ENCODE assay signal across 9 cellular contexts in genomic region chr17:17538417-17539391, GRCh38. TPM values are rescaled to one million over a fixed set of nuclear protein-coding genes. Genes with fewer than 3 reads are reported as not detected.
DNase-seq lines count a peak whose midpoint lies in the region; ATAC-seq and TF ChIP-seq lines count a peak whose summit lies in the region.
"Had no signal": no experiment of that assay in that cellular context is flagged by ENCODE, and none has a peak within 500 bp of the region (broad histone marks: within the 10 kb centered on the region; RNA-seq: fewer than 3 reads in every experiment).

No MANE protein-coding gene starts in this region.

- in situ Hi-C loops in IMR-90 (cut with MboI; ENCODE audit: low sequenced_read_pairs), result no loop called here

- H3K27ac ChIP-seq in IMR-90 (ENCODE audit: insufficient read depth, low read length) (no peak overlapping the region), colonic mucosa (peak overlapping the region; percentile 59), rectal smooth muscle tissue (ENCODE audit: low read depth, low read length) (peak overlapping the region; percentile 34)

- no peak overlapping the region for H4K8ac ChIP-seq in IMR-90 (ENCODE audit: low read depth in 2 of 2, low read length in 2 of 2)

- H2BK20ac ChIP-seq in IMR-90 (ENCODE audit: low read depth, low read length), result no peak overlapping the region

- intact Hi-C loops in IMR-90 (cut with micrococcal nuclease) (no loop called here), colonic mucosa (cut with DNase I) (no loop called here)

- H4K20me1 ChIP-seq in IMR-90 (ENCODE audit: insufficient read depth, low read length), result no peaks in the 10 kb centered on the region

- H3K27me3 ChIP-seq in IMR-90 (ENCODE audit: control insufficient read depth, insufficient read depth, low read length) (no peaks in the 10 kb centered on the region), colonic mucosa (no peaks in the 10 kb centered on the region), rectal smooth muscle tissue (ENCODE audit: control insufficient read depth, insufficient read depth, low read length) (no peaks in the 10 kb centered on the region)

- H3K36me3 ChIP-seq in IMR-90 (ENCODE audit: control insufficient read depth, insufficient read depth, low read length) (no peaks in the 10 kb centered on the region), colonic mucosa (no peaks in the 10 kb centered on the region), rectal smooth muscle tissue (ENCODE audit: control insufficient read depth, insufficient read depth, low read length) (no peaks in the 10 kb centered on the region)

- no peak overlapping the region for H4K91ac ChIP-seq in IMR-90 (ENCODE audit: insufficient read depth, low read depth, low read length)

- no peak overlapping the region for H4K5ac ChIP-seq in IMR-90 (ENCODE audit: low read depth, low read length)

- no peak overlapping the region for H3K9ac ChIP-seq in IMR-90 (ENCODE audit: low read depth, low read length)
- peak overlapping the region in 1 of 2 donors; percentile 43 for H3K9ac ChIP-seq in colonic mucosa (ENCODE audit: low read depth in 2 of 2, low read length in 2 of 2)
- no peak overlapping the region for H3K9ac ChIP-seq in rectal smooth muscle tissue (ENCODE audit: low read length)

- no peak overlapping the region for H2AK5ac ChIP-seq in IMR-90 (ENCODE audit: low read depth, low read length)

- H3K79me1 ChIP-seq in IMR-90 (ENCODE audit: low read depth in 1 of 2, low read length in 2 of 2), result no peaks in the 10 kb centered on the region

- no peak overlapping the region for H3K56ac ChIP-seq in IMR-90 (ENCODE audit: extremely low read depth, insufficient read depth, low read length)

- no peak for ATAC-seq in IMR-90 (ENCODE audit: low read depth)
- ATAC-seq in GM19395 (IDR thresholded peaks at IDR 0.05; ENCODE audit: unreplicated experiment), result no peak
- ATAC-seq in GM21381 (IDR thresholded peaks at IDR 0.05; ENCODE audit: unreplicated experiment), result no peak
- ATAC-seq: activated CD8-positive, alpha-beta memory T cell treated with anti-CD3 and anti-CD28 coated beads, Interleukin-2, amount 10 ng/mL, durations not matched to agents 7 days and 5 days had no signal

- POLR2A ChIA-PET in IMR-90 (lab: Charles Lee; ENCODE audit: unreplicated experiment), result no interaction called here

- H3K4me3 ChIP-seq in IMR-90 (ENCODE audit: insufficient read depth, low read depth, low read length), result no peak overlapping the region
- H3K4me3 ChIP-seq in colonic mucosa, result no peak overlapping the region
- H3K4me3 ChIP-seq in rectal smooth muscle tissue (ENCODE audit: low read length), result no peak overlapping the region

- peak overlapping the region; percentile 21 for H2AFZ ChIP-seq in IMR-90 (replicated peaks; ENCODE audit: low read length, poor library complexity)

- no peak overlapping the region for H3K14ac ChIP-seq in IMR-90 (replicated peaks; ENCODE audit: low read depth, low read length)

- H3K4me1 ChIP-seq in IMR-90 (ENCODE audit: control insufficient read depth, insufficient read depth, low read length), result peaks cover 8% of the 10 kb centered on the region; the same call in 1 of the 2 replicates
- peaks cover 10% of the 10 kb centered on the region for H3K4me1 ChIP-seq in colonic mucosa
- H3K4me1 ChIP-seq in rectal smooth muscle tissue (ENCODE audit: control insufficient read depth, insufficient read depth, low read length), result peaks cover 8% of the 10 kb centered on the region

- H3K9me3 ChIP-seq in IMR-90 (ENCODE audit: control insufficient read depth, insufficient read depth, low read length) (no peaks in the 10 kb centered on the region), colonic mucosa (no peaks in the 10 kb centered on the region)

- H3K4me2 ChIP-seq in IMR-90 (ENCODE audit: low read depth, low read length), result no peak overlapping the region

- no peak overlapping the region for H2BK120ac ChIP-seq in IMR-90 (ENCODE audit: low read depth, low read length)

- CTCF ChIA-PET in IMR-90 (lab: Yijun Ruan, JAX), result no interaction called here

- H3K18ac ChIP-seq in IMR-90 (ENCODE audit: low read depth, low read length), result no peak overlapping the region

- TF ChIP-seq CTCF in IMR-90 (conservative IDR thresholded peaks at IDR 0.05; ENCODE audit: low read depth, low read length), result no peak
- no peak for TF ChIP-seq CTCF in colonic mucosa (IDR thresholded peaks at IDR 0.05)

- WGBS in IMR-90 (ENCODE audit: extremely low coverage in 2 of 2, insufficient read length in 1 of 2), 2 experiments, result 80% methylated on average over 1 of the region's 10 CpGs; no CpG with 5 or more reads in 1 of the 2 experiments

- no peak for TF ChIP-seq RAD21 in IMR-90 (IDR thresholded peaks at IDR 0.05; ENCODE audit: low read length)

- no peak overlapping the region for H2BK5ac ChIP-seq in IMR-90 (ENCODE audit: low read depth, low read length, poor library complexity, severe bottlenecking)

- TF ChIP-seq POLR2A in IMR-90 (IDR thresholded peaks at IDR 0.05; ENCODE audit: low read depth, low read length), result no peak

- no TSS peak for BruUV-seq in IMR-90 (replicated peaks; lab: Mats Ljungman, UMichigan)

- no peak overlapping the region for H3K4ac ChIP-seq in IMR-90 (ENCODE audit: low read depth, low read length)

- H2AK9ac ChIP-seq in IMR-90 (replicated peaks; ENCODE audit: low read depth, low read length, poor library complexity), result no peak overlapping the region

- no peak overlapping the region for H3K23ac ChIP-seq in IMR-90 (ENCODE audit: low read depth, low read length)

- 0 out of 2 replicates have a peak, but pooled peaks cover 4% of the 10 kb centered on the region for H3K9me1 ChIP-seq in IMR-90 (ENCODE audit: insufficient read depth, low read length)

- DNase-seq in IMR-90 (peak; percentile 6), NCI-H345 treated with DMSO at 0.1 percent for 48 hours (lab: John Stamatoyannopoulos, UW; ENCODE audit: unreplicated experiment) (peak; percentile 56), colonic mucosa (peak; percentile 82), KG1 (lab: John Stamatoyannopoulos, UW) (no peak)
- DNase-seq: activated CD8-positive, alpha-beta memory T cell treated with anti-CD3 and anti-CD28 coated beads, Interleukin-2, amount 10 ng/mL, durations not matched to agents 7 days and 5 days had no signal

- dilution Hi-C loops in IMR-90 (cut with HindIII; ENCODE audit: low sequenced_read_pairs, unreplicated experiment), result no loop called here

- H2BK15ac ChIP-seq in IMR-90 (ENCODE audit: low read depth, low read length), result no peak overlapping the region

TF ChIP-seq in IMR-90, 13 proteins besides CTCF, POLR2A, EP300 and RAD21:
- TF ChIP-seq MAFK (IDR thresholded peaks at IDR 0.05; ENCODE audit: low read depth, low read length), result peak; percentile 81
- no peak for TF ChIP-seq SMC3 (IDR thresholded peaks at IDR 0.05; ENCODE audit: low read depth, low read length)
- peak; percentile 93 for TF ChIP-seq NFE2L2 (IDR thresholded peaks at IDR 0.05; ENCODE audit: low read depth, low read length)

RNA-seq across cellular contexts. Expression of gene RASD1, which starts 42.5 kb away (rescaled TPM):
- total RNA-seq in IMR-90 (2012; rRNA removed) (0.54 and 1.1 TPM in 2 replicates), colonic mucosa (10 to 100 TPM; 21.6 to 24.9 TPM)
- 1.4 and 1.8 TPM in 2 replicates for polyA plus RNA-seq in IMR-90 (2012; rRNA removed)
- 1.2 and 5.9 TPM in 2 replicates for polyA plus RNA-seq in IMR-90 (2012; cell fraction: cytosol; rRNA removed)
- polyA plus RNA-seq in IMR-90 (2012; cell fraction: nucleus; rRNA removed; ENCODE audit: low replicate concordance), result 8.4 and 9.1 TPM in 2 replicates
- total RNA-seq: LHCN-M2 had no signal

RNA-seq across cellular contexts. Expression of gene PEMT, which starts 52.8 kb away (rescaled TPM):
- total RNA-seq in IMR-90 (2012; rRNA removed) (23.3 and 25.0 TPM in 2 replicates), colonic mucosa (10 to 100 TPM; 16.9 to 23.8 TPM)
- 49.5 and 54.5 TPM in 2 replicates for polyA plus RNA-seq in IMR-90 (2012; rRNA removed)
- 32.8 and 68.4 TPM in 2 replicates for polyA plus RNA-seq in IMR-90 (2012; cell fraction: cytosol; rRNA removed)
- polyA plus RNA-seq in IMR-90 (2012; cell fraction: nucleus; rRNA removed; ENCODE audit: low replicate concordance), result 12.5 and 28.3 TPM in 2 replicates

Comparison
In these comparisons a context has a peak if more than half of its experiments do, and no peak if none do; other contexts are left out.
1. RNA of gene RASD1, which starts 42.5 kb away (total RNA-seq): 21.6 to 24.9 TPM in colonic mucosa; 0.54 to 1.1 TPM in IMR-90; every median in the first group is over 10 times any median in the second.